ENCODE assay signal across 8 cellular contexts in genomic region chr6:27471365-27472115, GRCh38. TPM values are rescaled to one million over a fixed set of nuclear protein-coding genes. Genes with fewer than 3 reads are reported as not detected.
DNase-seq lines count a peak whose midpoint lies in the region; FAIRE-seq and TF ChIP-seq lines count a peak whose summit lies in the region.

No MANE protein-coding gene starts in this region.

- H4K20me1 ChIP-seq in neural progenitor cell (ENCODE audit: low read depth): no peaks in the 10 kb centered on the region

- no peaks in the 10 kb centered on the region for H3K27me3 ChIP-seq in CD4-positive, alpha-beta memory T cell (ENCODE audit: insufficient read depth, low read length)
- H3K27me3 ChIP-seq in neural progenitor cell: no peaks in the 10 kb centered on the region

- peak overlapping the region; percentile 92 to 99 (median 96) for H3K4me3 Mint-ChIP-seq in CD4-positive, alpha-beta memory T cell
- H3K4me3 Mint-ChIP-seq in chondrocyte (ENCODE audit: unreplicated experiment) (peak overlapping the region; percentile 93), neural progenitor cell (peak overlapping the region; percentile 88)

- no peaks in the 10 kb centered on the region for H3K27me3 Mint-ChIP-seq in CD4-positive, alpha-beta memory T cell
- no peaks in the 10 kb centered on the region for H3K27me3 Mint-ChIP-seq in chondrocyte (ENCODE audit: low read depth)
- H3K27me3 Mint-ChIP-seq in neural progenitor cell (ENCODE audit: insufficient read depth, low read depth): no peaks in the 10 kb centered on the region

- intact Hi-C loops in CD4-positive, alpha-beta memory T cell (cut with micrococcal nuclease): loop anchor here (1.0 to 10.0 kb wide), 4 partner anchors 282 to 1157 kb away; partner anchors contain the start of genes ZNF165 and ZSCAN31

- no peak overlapping the region for H3K9ac ChIP-seq in neural progenitor cell

- no peaks in the 10 kb centered on the region for H3K9me3 ChIP-seq in CD4-positive, alpha-beta memory T cell (ENCODE audit: control insufficient read depth in 1 of 2, low read length in 2 of 2)
- no peaks in the 10 kb centered on the region for H3K9me3 ChIP-seq in neural progenitor cell (ENCODE audit: low read depth)

- TF ChIP-seq CTCF in chondrocyte (IDR thresholded peaks at IDR 0.05): no peak
- no peak for TF ChIP-seq CTCF in neural progenitor cell (IDR thresholded peaks at IDR 0.05)

- FAIRE-seq in urothelium cell line (lab: Jason Lieb, UNC): no peak

- H3K4me1 ChIP-seq in CD4-positive, alpha-beta memory T cell (ENCODE audit: insufficient read depth, low read length): peaks cover 46% of the 10 kb centered on the region
- peaks cover 15% of the 10 kb centered on the region for H3K4me1 ChIP-seq in neural progenitor cell

- POLR2A ChIA-PET in CD4-positive, alpha-beta memory T cell (lab: Charles Lee; ENCODE audit: partially characterized antibody): interaction anchor here (1.0 to 2.7 kb wide), 4 partner anchors 8 to 340 kb away, joined by 4 to 16 read pairs (median 14); a partner anchor contains a TSS

- peaks cover 17% of the 10 kb centered on the region for H3K36me3 ChIP-seq in CD4-positive, alpha-beta memory T cell (ENCODE audit: insufficient read depth, low read length)
- H3K36me3 ChIP-seq in neural progenitor cell: no peaks in the 10 kb centered on the region

- CTCF ChIA-PET in CD4-positive, alpha-beta memory T cell (lab: Charles Lee; ENCODE audit: partially characterized antibody): interaction anchor here (2.4 kb wide), 1 partner anchor 281 kb away, joined by 10 read pairs; no protein-coding TSS in a partner anchor

- peaks cover 21% of the 10 kb centered on the region for H3F3A ChIP-seq in neural progenitor cell (ENCODE audit: low read depth)

- peaks cover 38 to 69% (median 51%) of the 10 kb centered on the region in 4 donors for H3K4me1 Mint-ChIP-seq in CD4-positive, alpha-beta memory T cell
- peaks cover 33% of the 10 kb centered on the region for H3K4me1 Mint-ChIP-seq in chondrocyte (ENCODE audit: low read depth)
- peaks cover 14% of the 10 kb centered on the region for H3K4me1 Mint-ChIP-seq in neural progenitor cell

- H3K9me3 Mint-ChIP-seq in CD4-positive, alpha-beta memory T cell: no peaks in the 10 kb centered on the region
- H3K9me3 Mint-ChIP-seq in chondrocyte (ENCODE audit: low read depth) (no peaks in the 10 kb centered on the region), neural progenitor cell (peaks cover 34% of the 10 kb centered on the region)

- peak overlapping the region; percentile 96 for H3K4me2 ChIP-seq in neural progenitor cell

- H3K27ac Mint-ChIP-seq in CD4-positive, alpha-beta memory T cell: peak overlapping the region; percentile 93 to 99 (median 96)
- H3K27ac Mint-ChIP-seq in chondrocyte (ENCODE audit: unreplicated experiment): peak overlapping the region; percentile 96
- no peak overlapping the region for H3K27ac Mint-ChIP-seq in neural progenitor cell

- peak overlapping the region in 1 of 2 donors; percentile 98 for H3K4me3 ChIP-seq in CD4-positive, alpha-beta memory T cell (ENCODE audit: low read length in 2 of 2)
- H3K4me3 ChIP-seq in neural progenitor cell: peak overlapping the region; percentile 62

- peaks cover 35 to 48% of the 10 kb centered on the region in 2 donors for H3K36me3 Mint-ChIP-seq in CD4-positive, alpha-beta memory T cell
- H3K36me3 Mint-ChIP-seq in chondrocyte (ENCODE audit: low read depth): peaks cover 26% of the 10 kb centered on the region
- H3K36me3 Mint-ChIP-seq in neural progenitor cell: peaks cover 51% of the 10 kb centered on the region

- peak overlapping the region; percentile 92 for H3K27ac ChIP-seq in CD4-positive, alpha-beta memory T cell (ENCODE audit: low read depth, low read length)
- no peak overlapping the region for H3K27ac ChIP-seq in neural progenitor cell

- peak overlapping the region; percentile 96 for H2AFZ ChIP-seq in neural progenitor cell (replicated peaks)

- DNase-seq in CD4-positive, alpha-beta memory T cell: no peak
- peak; percentile 11 for DNase-seq in LHCN-M2 (ENCODE audit: low read depth)
- DNase-seq in chondrocyte (ENCODE audit: low spot score): no peak
- DNase-seq in neural progenitor cell (ENCODE audit: low spot score): no peak
- no peak for DNase-seq in urothelium cell line (ENCODE audit: low spot score)
- no peak for DNase-seq in DMS153 (lab: John Stamatoyannopoulos, UW)
- no peak for DNase-seq in DMS79 treated with DMSO at 0.1 percent for 48 hours (lab: John Stamatoyannopoulos, UW)
- no peak for DNase-seq in activated gamma-delta T cell (lab: John Stamatoyannopoulos, UW)

- H3K79me2 ChIP-seq in neural progenitor cell (ENCODE audit: low read depth): peaks cover 19% of the 10 kb centered on the region

RNA-seq across cellular contexts. Expression of gene ZNF184, which starts 1.4 kb away (rescaled TPM):
- 10 to 100 TPM; 15.2 to 17.4 TPM for total RNA-seq in CD4-positive, alpha-beta memory T cell
- 10 to 100 TPM in 1 of 2 donors, 1 to 10 TPM in 1; 4.8 to 12.7 TPM for polyA plus RNA-seq in CD4-positive, alpha-beta memory T cell
- total RNA-seq in LHCN-M2 (2014; rRNA removed) (11.5 and 15.7 TPM in 2 replicates), chondrocyte (7.3 to 7.9 TPM (median 7.4 TPM) in 3 replicates), neural progenitor cell (ENCODE audit: low replicate concordance) (13.4 and 21.8 TPM in 2 replicates)
- 2.7 TPM for polyA plus RNA-seq in LHCN-M2 (2012)
